8 cellular contexts compared by ENCODE assay signal in genomic region chr4:127965803-127966175, GRCh38. TPM values are rescaled to one million over a fixed set of nuclear protein-coding genes. Genes with fewer than 3 reads are reported as not detected.
DNase-seq lines count a peak whose midpoint lies in the region; ATAC-seq, FAIRE-seq and TF ChIP-seq lines count a peak whose summit lies in the region.

No MANE protein-coding gene starts in this region.

- peak overlapping the region; percentile 85 for H3K4me2 ChIP-seq in Karpas-422 (ENCODE audit: low read depth, low read length, poor library complexity, severe bottlenecking)
- H3K4me2 ChIP-seq in astrocyte (ENCODE audit: low read length): peak overlapping the region; percentile 89

- no peaks in the 10 kb centered on the region for H3K9me3 Mint-ChIP-seq in T-helper 2 cell treated with Interferon-gamma antibody and Interleukin-4, amounts not matched to agents 5 μg/mL and 100 μg/mL, for 36 hours
- H3K9me3 Mint-ChIP-seq in astrocyte (ENCODE audit: unreplicated experiment): no peaks in the 10 kb centered on the region

- no peaks in the 10 kb centered on the region for H3K9me3 ChIP-seq in Karpas-422 (ENCODE audit: low read length)
- no peaks in the 10 kb centered on the region for H3K9me3 ChIP-seq in astrocyte (ENCODE audit: insufficient read depth, low read depth, low read length)

- H3K9ac ChIP-seq in Karpas-422 (ENCODE audit: low read length) (peak overlapping the region; percentile 85), astrocyte (ENCODE audit: low read length) (peak overlapping the region; percentile 91)

- H3K4me3 Mint-ChIP-seq in T-helper 2 cell treated with Interferon-gamma antibody and Interleukin-4, amounts not matched to agents 5 μg/mL and 100 μg/mL, for 36 hours: peak overlapping the region; percentile 95
- peak overlapping the region; percentile 98 for H3K4me3 Mint-ChIP-seq in astrocyte (ENCODE audit: unreplicated experiment)

- H3K27me3 Mint-ChIP-seq in T-helper 2 cell treated with Interferon-gamma antibody and Interleukin-4, amounts not matched to agents 5 μg/mL and 100 μg/mL, for 36 hours (ENCODE audit: low read depth): no peaks in the 10 kb centered on the region
- no peaks in the 10 kb centered on the region for H3K27me3 Mint-ChIP-seq in astrocyte (ENCODE audit: low read depth, unreplicated experiment)

- H4K20me1 ChIP-seq in Karpas-422 (ENCODE audit: insufficient read depth, low read depth, low read length): no peaks in the 10 kb centered on the region
- no peaks in the 10 kb centered on the region for H4K20me1 ChIP-seq in astrocyte (ENCODE audit: insufficient read depth, low read length)

- H3K4me1 ChIP-seq in Karpas-422 (ENCODE audit: low read length) (peaks cover 33% of the 10 kb centered on the region), astrocyte (ENCODE audit: insufficient read depth, low read length) (peaks cover 3% of the 10 kb centered on the region)

- peak overlapping the region; percentile 94 for H3K27ac Mint-ChIP-seq in T-helper 2 cell treated with Interferon-gamma antibody and Interleukin-4, amounts not matched to agents 5 μg/mL and 100 μg/mL, for 36 hours
- peak overlapping the region; percentile 92 for H3K27ac Mint-ChIP-seq in astrocyte (ENCODE audit: unreplicated experiment)

- H3K4me3 ChIP-seq in Karpas-422 (ENCODE audit: low read length) (peak overlapping the region; percentile 73), astrocyte (ENCODE audit: insufficient read depth, low read depth, low read length) (peak overlapping the region; percentile 90)

- H3K27ac ChIP-seq in Karpas-422 (ENCODE audit: low read length) (peak overlapping the region; percentile 51), astrocyte (ENCODE audit: low read depth, low read length) (peak overlapping the region; percentile 73)

- TF ChIP-seq CTCF in astrocyte (IDR thresholded peaks at IDR 0.05; ENCODE audit: insufficient read depth, low read depth, low read length): no peak

- no peaks in the 10 kb centered on the region for H3K27me3 ChIP-seq in Karpas-422 (ENCODE audit: low read length)
- no peaks in the 10 kb centered on the region for H3K27me3 ChIP-seq in astrocyte (ENCODE audit: insufficient read depth, low read length)

- H3K36me3 Mint-ChIP-seq in T-helper 2 cell treated with Interferon-gamma antibody and Interleukin-4, amounts not matched to agents 5 μg/mL and 100 μg/mL, for 36 hours (ENCODE audit: low read depth): peaks cover 15% of the 10 kb centered on the region
- no peaks in the 10 kb centered on the region for H3K36me3 Mint-ChIP-seq in astrocyte (ENCODE audit: low read depth, unreplicated experiment)

- H3K79me2 ChIP-seq in Karpas-422 (ENCODE audit: low read length) (peaks cover 92% of the 10 kb centered on the region), astrocyte (ENCODE audit: insufficient read depth, low read length) (peaks cover 65% of the 10 kb centered on the region)

- DNase-seq in GDM1 (lab: John Stamatoyannopoulos, UW) (peak; percentile 17), Karpas-422 (peak; percentile 91), astrocyte (ENCODE audit: low read depth) (peak; percentile 5), iPS-NIHi7 (ENCODE audit: extremely low spot score) (peak; percentile 67), KG1 (lab: John Stamatoyannopoulos, UW) (no peak)
- peak; percentile 68 for DNase-seq in T-helper 2 cell treated with Interferon-gamma antibody and Interleukin-4, amounts not matched to agents 5 μg/mL and 100 μg/mL, for 36 hours (ENCODE audit: low spot score)
- DNase-seq in stimulated activated CD4-positive, alpha-beta T cell treated with anti-CD3 and anti-CD28 coated beads, Interleukin-15, amount 100 ng/mL, for 24 hours: peak; percentile 77

- H3K9me2 ChIP-seq in Karpas-422 (replicated peaks; ENCODE audit: insufficient read depth, low read length): no peaks in the 10 kb centered on the region

- peak overlapping the region; percentile 58 for H2AFZ ChIP-seq in Karpas-422 (ENCODE audit: low read length)
- peak overlapping the region; percentile 98 for H2AFZ ChIP-seq in astrocyte (ENCODE audit: low read depth, low read length)

- H3K36me3 ChIP-seq in Karpas-422 (ENCODE audit: insufficient read depth, low read length) (peaks cover 7% of the 10 kb centered on the region; the same call in 1 of the 2 replicates), astrocyte (ENCODE audit: insufficient read depth, low read length) (no peaks in the 10 kb centered on the region)

- no peak for FAIRE-seq in astrocyte (lab: Jason Lieb, UNC)

- peaks cover 30% of the 10 kb centered on the region for H3K4me1 Mint-ChIP-seq in T-helper 2 cell treated with Interferon-gamma antibody and Interleukin-4, amounts not matched to agents 5 μg/mL and 100 μg/mL, for 36 hours (ENCODE audit: low read depth)
- no peaks in the 10 kb centered on the region for H3K4me1 Mint-ChIP-seq in astrocyte (ENCODE audit: low read depth, unreplicated experiment)

- peak; percentile 24 for ATAC-seq in GM21786 (IDR thresholded peaks at IDR 0.05; ENCODE audit: unreplicated experiment)

RNA-seq across cellular contexts. Expression of gene ABHD18, which starts 0.6 kb away (rescaled TPM):
- 15.6 and 36.6 TPM in 2 replicates for total RNA-seq in Karpas-422 (2014; rRNA removed; shearing (Covaris generic); ENCODE audit: low replicate concordance)
- total RNA-seq in astrocyte: 9.2 and 9.5 TPM in 2 replicates

RNA-seq across cellular contexts. Expression of gene MFSD8, which starts 0.8 kb away (rescaled TPM):
- total RNA-seq in Karpas-422 (2014; rRNA removed; shearing (Covaris generic); ENCODE audit: low replicate concordance): 57.2 and 99.5 TPM in 2 replicates
- total RNA-seq in astrocyte: 22.2 and 23.0 TPM in 2 replicates
